In the genomic region with DNA sequence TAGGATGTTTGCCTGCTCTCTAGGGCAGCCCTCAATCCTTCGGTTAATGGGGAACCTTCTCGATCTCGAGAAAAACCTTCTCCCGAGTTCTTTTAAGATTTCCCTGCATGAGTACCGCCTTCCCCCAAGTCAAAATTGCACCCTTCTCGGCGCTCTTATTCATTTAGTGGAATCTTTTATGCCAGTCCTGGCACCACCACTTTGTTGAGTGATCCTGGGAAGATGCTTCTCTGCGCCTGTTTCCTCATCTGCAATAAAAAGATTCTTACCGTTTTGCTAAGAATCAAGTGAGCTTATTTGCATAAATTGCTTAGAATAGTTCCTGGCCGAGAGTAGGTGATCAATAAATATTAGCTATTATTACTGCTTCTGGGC, we compare ENCODE assay signal across 9 cellular contexts. TPM values are rescaled to one million over a fixed set of nuclear protein-coding genes. Genes with fewer than 3 reads are reported as not detected.
DNase-seq lines count a peak whose midpoint lies in the region; ATAC-seq and TF ChIP-seq lines count a peak whose summit lies in the region.
"Had no signal": no experiment of that assay in that cellular context is flagged by ENCODE, and none has a peak within 500 bp of the region (broad histone marks: within the 10 kb centered on the region; RNA-seq: fewer than 3 reads in every experiment).

No MANE protein-coding gene starts in this region.

- ATAC-seq in HG03159 (IDR thresholded peaks at IDR 0.05; ENCODE audit: unreplicated experiment) = no peak

- TF ChIP-seq POLR2A in Peyer's patch (IDR thresholded peaks at IDR 0.05) (no peak), esophagus squamous epithelium (IDR thresholded peaks at IDR 0.05) (no peak)

- H3K27me3 ChIP-seq in Peyer's patch (no peaks in the 10 kb centered on the region), esophagus squamous epithelium (no peaks in the 10 kb centered on the region)

- H3K27ac ChIP-seq in Peyer's patch (peak overlapping the region; percentile 87 to 90 (median 89)), esophagus squamous epithelium (peak overlapping the region; percentile 93 to 98 (median 96))

- H3K4me1 ChIP-seq in Peyer's patch (peaks cover 0 to 54% (median 9%) of the 10 kb centered on the region in 4 donors), esophagus squamous epithelium (peaks cover 25 to 61% (median 35%) of the 10 kb centered on the region in 3 donors)

- H3K9me3 ChIP-seq in Peyer's patch (no peaks in the 10 kb centered on the region), esophagus squamous epithelium (no peaks in the 10 kb centered on the region)

- intact Hi-C loops in esophagus squamous epithelium (cut with DNase I) = no loop called here

- H3K4me3 ChIP-seq in GM12864 (ENCODE audit: low read depth, low read length) (peak overlapping the region; percentile 83), Peyer's patch (peak overlapping the region; percentile 95 to 99 (median 98)), esophagus squamous epithelium (peak overlapping the region; percentile 91 to 100 (median 97)), retinal pigment epithelial cell (ENCODE audit: low read length) (peak overlapping the region; percentile 99)

- DNase-seq in GM12864 (ENCODE audit: low read depth) = no peak
- no peak for DNase-seq in Peyer's patch
- DNase-seq in esophagus squamous epithelium (lab: John Stamatoyannopoulos, UW) = no peak
- no peak for DNase-seq in retinal pigment epithelial cell (ENCODE audit: low read depth)
- no peak for DNase-seq in ureter (ENCODE audit: low spot score)
- no peak for DNase-seq in HuH-7 (ENCODE audit: low spot score)
- no peak for DNase-seq in activated CD8-positive, alpha-beta memory T cell treated with anti-CD3 and anti-CD28 coated beads, Interleukin-2, amount 50 U/mL, for 48 hours

- 1% methylated on average over 10 of the region's 10 CpGs for WGBS in esophagus squamous epithelium, 2 donors

- H3K36me3 ChIP-seq in Peyer's patch (no peaks in the 10 kb centered on the region), esophagus squamous epithelium (peaks cover 0 to 4% (median 0%) of the 10 kb centered on the region in 3 donors)

- TF ChIP-seq CTCF in GM12864 (IDR thresholded peaks at IDR 0.05; ENCODE audit: low read depth, low read length, missing control alignments) (no peak), Peyer's patch (IDR thresholded peaks at IDR 0.05) (no peak), esophagus squamous epithelium (IDR thresholded peaks at IDR 0.05) (no peak), retinal pigment epithelial cell (conservative IDR thresholded peaks at IDR 0.05; ENCODE audit: low read depth, low read length) (no peak)

RNA-seq across cellular contexts. Expression of gene ARPC1A, which starts 0.7 kb away (rescaled TPM):
- 100 to 1,000 TPM; 195 to 278 (median 225) TPM for total RNA-seq in Peyer's patch
- 100 to 1,000 TPM; 114 to 155 (median 154) TPM for total RNA-seq in esophagus squamous epithelium
- total RNA-seq in ureter = 127 TPM

RNA-seq across cellular contexts. Expression of gene ARPC1B, which starts 48.1 kb away (rescaled TPM):
- total RNA-seq in Peyer's patch = 100 to 1,000 TPM; 228 to 386 (median 343) TPM
- 100 to 1,000 TPM in 3 of 4 donors, 10 to 100 TPM in 1; 27.9 to 166 (median 128) TPM for total RNA-seq in esophagus squamous epithelium
- total RNA-seq in ureter = 94.0 TPM

RNA-seq across cellular contexts. Expression of gene MYH16, which starts 53.8 kb away (rescaled TPM):
- not detected for total RNA-seq in Peyer's patch
- under 1 TPM in 1 of 4 donors, not detected in 3; 0.76 TPM for total RNA-seq in esophagus squamous epithelium
- total RNA-seq in ureter = not detected
- total RNA-seq: myocyte had no signal
